15 cellular contexts compared by ENCODE assay signal in the genomic region with DNA sequence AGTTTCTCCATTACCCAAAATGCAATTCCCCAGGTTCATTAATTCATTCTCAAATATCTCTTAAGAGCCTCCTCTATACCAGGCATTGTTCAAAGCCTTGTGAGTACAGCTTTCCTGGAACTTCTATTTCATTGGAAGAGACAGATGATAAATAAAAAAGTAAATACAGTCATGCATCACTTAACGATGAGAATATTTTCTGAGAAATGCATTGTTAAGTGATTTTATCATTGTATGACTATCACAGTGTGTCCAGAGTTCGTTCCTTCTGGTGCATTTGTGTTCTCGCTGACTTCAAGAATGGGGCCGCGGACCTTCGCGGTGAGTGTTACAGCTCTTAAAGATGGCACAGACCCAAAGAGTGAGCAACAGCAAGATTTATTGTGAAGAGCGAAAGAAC.
DNase-seq lines count a peak whose midpoint lies in the region; ATAC-seq and TF ChIP-seq lines count a peak whose summit lies in the region.
"Had no signal": no experiment of that assay in that cellular context is flagged by ENCODE, and none has a peak within 500 bp of the region (broad histone marks: within the 10 kb centered on the region; RNA-seq: fewer than 3 reads in every experiment).

No MANE protein-coding gene starts in this region.

- H2AFZ ChIP-seq in osteoblast (ENCODE audit: low read length): no peak overlapping the region

- in situ Hi-C loops in gastrocnemius medialis (cut with MboI; ENCODE audit: low sequenced_read_pairs in 4 of 4): no loop called here

- no peak for ATAC-seq in gastrocnemius medialis

- H3K27ac Mint-ChIP-seq in glutamatergic neuron (ENCODE audit: unreplicated experiment): no peak overlapping the region
- H3K27ac Mint-ChIP-seq: CD14-positive monocyte, HFFc6 had no signal

- H3K36me3 Mint-ChIP-seq in glutamatergic neuron (ENCODE audit: unreplicated experiment): no peaks in the 10 kb centered on the region
- H3K36me3 Mint-ChIP-seq: CD14-positive monocyte had no signal

- H3K79me2 ChIP-seq in osteoblast (ENCODE audit: insufficient read depth, low read length): no peaks in the 10 kb centered on the region

- no peaks in the 10 kb centered on the region for H4K20me1 ChIP-seq in osteoblast (ENCODE audit: insufficient read depth, low read length)

- no peaks in the 10 kb centered on the region for H3K4me1 ChIP-seq in osteoblast (ENCODE audit: insufficient read depth, low read length)
- no peaks in the 10 kb centered on the region for H3K4me1 ChIP-seq in gastrocnemius medialis

- no peak overlapping the region for H3K4me3 Mint-ChIP-seq in glutamatergic neuron (ENCODE audit: unreplicated experiment)
- H3K4me3 Mint-ChIP-seq: CD14-positive monocyte, HFFc6 had no signal

- TF ChIP-seq POLR2A in gastrocnemius medialis (IDR thresholded peaks at IDR 0.05): no peak

- peaks cover 6% of the 10 kb centered on the region for H3K9me3 Mint-ChIP-seq in glutamatergic neuron (ENCODE audit: unreplicated experiment)

- H3K9me3 ChIP-seq in osteoblast (ENCODE audit: low read depth, low read length): no peaks in the 10 kb centered on the region
- H3K9me3 ChIP-seq in gastrocnemius medialis: no peaks in the 10 kb centered on the region
- H3K9me3 ChIP-seq: MG63, SK-N-SH had no signal

- H3K4me3 ChIP-seq in osteoblast (ENCODE audit: insufficient read depth, low read length) (no peak overlapping the region), gastrocnemius medialis (no peak overlapping the region)
- H3K4me3 ChIP-seq: MG63 had no signal

- no peak overlapping the region for H3K4me2 ChIP-seq in osteoblast (ENCODE audit: insufficient read depth, low read length)
- H3K4me2 ChIP-seq: SK-N-SH had no signal

- H3K36me3 ChIP-seq in osteoblast (ENCODE audit: insufficient read depth, low read length) (no peaks in the 10 kb centered on the region), gastrocnemius medialis (no peaks in the 10 kb centered on the region)
- H3K36me3 ChIP-seq: MG63 had no signal

- H3K27me3 ChIP-seq in osteoblast (ENCODE audit: insufficient read depth, low read length) (no peaks in the 10 kb centered on the region), gastrocnemius medialis (no peaks in the 10 kb centered on the region)
- H3K27me3 ChIP-seq: MG63 had no signal

- peaks cover 5% of the 10 kb centered on the region for H3K27me3 Mint-ChIP-seq in glutamatergic neuron (ENCODE audit: unreplicated experiment)

- intact Hi-C loops in gastrocnemius medialis (cut with DNase I; ENCODE audit: low total_unique reads): no loop called here

- TF ChIP-seq CTCF in osteoblast (IDR thresholded peaks at IDR 0.05; ENCODE audit: extremely low read depth, low read depth, low read length) (no peak), glutamatergic neuron (IDR thresholded peaks at IDR 0.05; ENCODE audit: partially characterized antibody, unreplicated experiment) (no peak), gastrocnemius medialis (IDR thresholded peaks at IDR 0.05 in 4 of 5, conservative IDR thresholded peaks at IDR 0.05 in 1 of 5) (no peak)

- DNase-seq in DMS79 (lab: John Stamatoyannopoulos, UW) (peak; percentile 62), NCI-H345 treated with DMSO at 0.1 percent for 48 hours (lab: John Stamatoyannopoulos, UW; ENCODE audit: unreplicated experiment) (peak; percentile 51), astrocyte of the hippocampus (ENCODE audit: low read depth, low spot score) (peak; percentile 43), osteoblast (ENCODE audit: insufficient read length, low spot score, missing footprints) (peak; percentile 3), glutamatergic neuron (no peak), gastrocnemius medialis (no peak)
- no peak for DNase-seq in activated naive CD4-positive, alpha-beta T cell (lab: John Stamatoyannopoulos, UW)
- DNase-seq: AML-193, HFFc6, MG63, NCI-H1092, NCI-H2171, SHP77, SK-N-SH had no signal

- H3K27ac ChIP-seq in osteoblast (ENCODE audit: low read depth, low read length) (no peak overlapping the region), gastrocnemius medialis (no peak overlapping the region)

- H3K4me1 Mint-ChIP-seq in glutamatergic neuron (ENCODE audit: low read depth, unreplicated experiment): no peaks in the 10 kb centered on the region
- H3K4me1 Mint-ChIP-seq: CD14-positive monocyte had no signal

Comparison
In these comparisons a context has a peak if more than half of its experiments do, and no peak if none do; other contexts are left out.
1. DNase-seq: peak in DMS79 (single experiment), NCI-H345 treated with DMSO at 0.1 percent for 48 hours (single experiment), astrocyte of the hippocampus (single experiment) and osteoblast (single experiment); none in activated naive CD4-positive, alpha-beta T cell (0 of 4), glutamatergic neuron (single experiment) and gastrocnemius medialis (0 of 2).